8 cellular contexts compared by ENCODE assay signal in genomic region chr17:82963104-82963950, GRCh38.
A peak's percentile ranks its signal among the peaks of the same experiment; 100 is the strongest.
DNase-seq lines count a peak whose midpoint lies in the region; ATAC-seq, FAIRE-seq and TF ChIP-seq lines count a peak whose summit lies in the region.

No MANE protein-coding gene starts in this region.

- H3K27ac Mint-ChIP-seq in natural killer cell = peak overlapping the region in 1 of 2 donors; percentile 16

- peak; percentile 65 to 95 (median 92) for ATAC-seq in natural killer cell
- no peak for ATAC-seq in HG03196 (IDR thresholded peaks at IDR 0.05; ENCODE audit: unreplicated experiment)
- ATAC-seq in GM21825 (IDR thresholded peaks at IDR 0.05; ENCODE audit: unreplicated experiment) = no peak
- no peak for ATAC-seq in HG03571 (IDR thresholded peaks at IDR 0.05; ENCODE audit: unreplicated experiment)

- intact Hi-C loops in natural killer cell (cut with micrococcal nuclease) = loop anchor here (1.0 kb wide), 1 partner anchor 181 kb away; no protein-coding TSS in a partner anchor

- H3K4me1 Mint-ChIP-seq in natural killer cell = peaks cover 8 to 13% of the 10 kb centered on the region in 2 donors

- no peak overlapping the region for H3K4me3 Mint-ChIP-seq in natural killer cell

- H3K9me3 Mint-ChIP-seq in natural killer cell = no peaks in the 10 kb centered on the region

- peak; percentile 63 for TF ChIP-seq CTCF in natural killer cell (IDR thresholded peaks at IDR 0.05)

- FAIRE-seq in frontal cortex (lab: Jason Lieb, UNC) = no peak

- in situ Hi-C loops in KBM-7 (cut with MboI; ENCODE audit: low pct_unique_long_range_greater_than_20kb, low sequenced_read_pairs) = no loop called here

- DNase-seq in COLO829 (ENCODE audit: low spot score) = peak; percentile 16
- DNase-seq in KBM-7 = peak; percentile 85
- DNase-seq in activated CD8-positive, alpha-beta memory T cell treated with anti-CD3 and anti-CD28 coated beads, Interleukin-2, amount 50 U/mL, for 48 hours = peak; percentile 61
- DNase-seq in frontal cortex (ENCODE audit: low spot score in 2 of 2) = peak; percentile 66 to 81
- DNase-seq in natural killer cell = peak; percentile 40

- H3K36me3 Mint-ChIP-seq in natural killer cell = no peaks in the 10 kb centered on the region

- H3K27me3 Mint-ChIP-seq in natural killer cell (ENCODE audit: low read depth in 2 of 2) = no peaks in the 10 kb centered on the region

Comparison
In these comparisons a context has a peak if more than half of its experiments do, and no peak if none do; other contexts are left out.
1. DNase-seq: peak in every context shown above with its lines; median percentile 85 in KBM-7; 74 in frontal cortex; 61 in activated CD8-positive, alpha-beta memory T cell treated with anti-CD3 and anti-CD28 coated beads, Interleukin-2, amount 50 U/mL, for 48 hours; 40 in natural killer cell; 16 in COLO829.
2. ATAC-seq: peak in natural killer cell (3 of 3); none in HG03196 (single experiment), GM21825 (single experiment) and HG03571 (single experiment).